39 cellular contexts compared by ENCODE assay signal in genomic region chr9:100364013-100364412, GRCh38.
"Had no signal": no experiment of that assay in that cellular context is flagged by ENCODE, and none has a peak within 500 bp of the region (broad histone marks: within the 10 kb centered on the region; RNA-seq: fewer than 3 reads in every experiment).

No MANE protein-coding gene starts in this region.

- H3K4me1 Mint-ChIP-seq: activated naive CD4-positive, alpha-beta T cell treated with anti-CD3 and anti-CD28 coated beads, Interleukin-2, amount 10 ng/mL, durations not matched to agents 7 days and 5 days; activated naive CD4-positive, alpha-beta T cell treated with anti-CD3 and anti-CD28 coated beads, Interleukin-2, amount 50 U/mL, for 24 hours; activated naive CD8-positive, alpha-beta T cell treated with anti-CD3 and anti-CD28 coated beads for 36 hours; activated naive CD8-positive, alpha-beta T cell treated with anti-CD3 and anti-CD28 coated beads, Interleukin-2, amount 10 ng/mL, durations not matched to agents 7 days and 5 days; activated naive CD8-positive, alpha-beta T cell treated with anti-CD3 and anti-CD28 coated beads, Interleukin-2, amount 50 U/mL, for 24 hours; activated T-helper 17 cell treated with anti-CD3 and anti-CD28 coated beads, Interleukin-2, amount 50 U/mL, for 72 hours; brain; central memory CD8-positive, alpha-beta T cell had no signal

- H3K36me3 Mint-ChIP-seq: activated naive CD4-positive, alpha-beta T cell treated with anti-CD3 and anti-CD28 coated beads, Interleukin-2, amount 10 ng/mL, durations not matched to agents 7 days and 5 days had no signal

- H3K4me3 ChIP-seq: adrenal gland, ascending aorta, body of pancreas, breast epithelium, cardiac muscle cell had no signal

- H3K27ac ChIP-seq: adrenal gland, ascending aorta, body of pancreas, brain microvascular endothelial cell, breast epithelium, cardiac muscle cell had no signal

- DNase-seq: activated effector memory CD4-positive, alpha-beta T cell treated with anti-CD3 and anti-CD28 coated beads, Interleukin-2, amount 50 U/mL, for 16 hours; activated effector memory CD4-positive, alpha-beta T cell treated with Interleukin-2 at 50 U/mL for 16 hours; activated gamma-delta T cell; activated gamma-delta T cell treated with Interleukin-2 at 50 U/mL for 16 hours; activated naive CD4-positive, alpha-beta T cell; activated naive CD4-positive, alpha-beta T cell treated with anti-CD3 and anti-CD28 coated beads for 36 hours; activated naive CD4-positive, alpha-beta T cell treated with anti-CD3 and anti-CD28 coated beads, Interleukin-2, amount 10 ng/mL, durations not matched to agents 7 days and 5 days; activated naive CD4-positive, alpha-beta T cell treated with anti-CD3 and anti-CD28 coated beads, Interleukin-2, amount 50 U/mL, for 16 hours; activated naive CD4-positive, alpha-beta T cell treated with Interleukin-2 at 50 U/mL for 16 hours; activated naive CD8-positive, alpha-beta T cell treated with anti-CD3 and anti-CD28 coated beads for 36 hours; activated naive CD8-positive, alpha-beta T cell treated with anti-CD3 and anti-CD28 coated beads, Interleukin-2, amount 10 ng/mL, durations not matched to agents 7 days and 5 days; activated naive CD8-positive, alpha-beta T cell treated with anti-CD3 and anti-CD28 coated beads, Interleukin-2, amount 50 U/mL, for 24 hours; activated T-cell treated with anti-CD3 and anti-CD28 coated beads, Interleukin-2, amount 50 U/mL, for 1 hour; activated T-cell treated with anti-CD3 and anti-CD28 coated beads, Interleukin-2, amount 50 U/mL, for 24 hours; activated T-cell treated with anti-CD3 and anti-CD28 coated beads, Interleukin-2, amount 50 U/mL, for 4 hours; activated T-cell treated with anti-CD3 and anti-CD28 coated beads, Interleukin-2, amount 50 U/mL, for 48 hours; activated T-cell treated with anti-CD3 and anti-CD28 coated beads, Interleukin-2, amount 50 U/mL, for 72 hours; adrenal gland; amniotic stem cell; amygdala; anterior cingulate cortex; aorta; body of pancreas; brain microvascular endothelial cell; central memory CD4-positive, alpha-beta T cell; cerebellar nuclear complex had no signal

- H3K9me3 ChIP-seq: adrenal gland, ascending aorta had no signal

- H3K27me3 ChIP-seq: adrenal gland, ascending aorta, body of pancreas, brain microvascular endothelial cell, breast epithelium, cardiac muscle cell had no signal

- ATAC-seq: activated naive CD4-positive, alpha-beta T cell treated with anti-CD3 and anti-CD28 coated beads, Interleukin-2, amount 50 U/mL, for 72 hours; activated naive CD8-positive, alpha-beta T cell treated with anti-CD3 and anti-CD28 coated beads, Interleukin-2, amount 50 U/mL, for 24 hours; activated T-cell treated with anti-CD3 and anti-CD28 coated beads, Interleukin-2, amount 50 U/mL, for 4 hours; activated T-cell treated with anti-CD3 and anti-CD28 coated beads, Interleukin-2, amount 50 U/mL, for 72 hours; activated T-helper 17 cell treated with anti-CD3 and anti-CD28 coated beads, Interleukin-2, amount 50 U/mL, for 72 hours; body of pancreas had no signal

- H3K36me3 ChIP-seq: adrenal gland, ascending aorta, brain microvascular endothelial cell, breast epithelium, cardiac muscle cell had no signal

- H3K27ac Mint-ChIP-seq: activated naive CD4-positive, alpha-beta T cell treated with anti-CD3 and anti-CD28 coated beads for 36 hours; activated naive CD4-positive, alpha-beta T cell treated with anti-CD3 and anti-CD28 coated beads, Interleukin-2, amount 10 ng/mL, durations not matched to agents 7 days and 5 days; activated naive CD4-positive, alpha-beta T cell treated with anti-CD3 and anti-CD28 coated beads, Interleukin-2, amount 50 U/mL, for 24 hours; activated naive CD4-positive, alpha-beta T cell treated with anti-CD3 and anti-CD28 coated beads, Interleukin-2, amount 50 U/mL, for 72 hours; activated naive CD8-positive, alpha-beta T cell; activated naive CD8-positive, alpha-beta T cell treated with anti-CD3 and anti-CD28 coated beads for 36 hours; activated naive CD8-positive, alpha-beta T cell treated with anti-CD3 and anti-CD28 coated beads, Interleukin-2, amount 10 ng/mL, durations not matched to agents 7 days and 5 days; activated naive CD8-positive, alpha-beta T cell treated with anti-CD3 and anti-CD28 coated beads, Interleukin-2, amount 50 U/mL, for 24 hours; activated T-cell treated with anti-CD3 and anti-CD28 coated beads, Interleukin-2, amount 50 U/mL, for 24 hours; activated T-cell treated with anti-CD3 and anti-CD28 coated beads, Interleukin-2, amount 50 U/mL, for 72 hours; activated T-helper 1 cell treated with anti-CD3 and anti-CD28 coated beads, Interleukin-12 subunit alpha, Interleukin-12 subunit beta, Interleukin-2, Interleukin-4 antibody, amounts not matched to agents 30 ng/mL and 10 ng/mL and 1 ng/mL, durations not matched to agents 14 hours and 24 hours and 36 hours; activated T-helper 17 cell treated with anti-CD3 and anti-CD28 coated beads, Interleukin-2, amount 50 U/mL, for 72 hours; activated T-helper 2 cell treated with anti-CD3 and anti-CD28 coated beads, Interferon-gamma antibody, Interleukin-2, Interleukin-4, amounts not matched to agents 10 μg/mL and 5 μg/mL and 100 μg/mL, durations not matched to agents 14 hours and 24 hours and 36 hours; brain had no signal

- H3K4me3 Mint-ChIP-seq: activated naive CD4-positive, alpha-beta T cell treated with anti-CD3 and anti-CD28 coated beads for 36 hours; activated naive CD4-positive, alpha-beta T cell treated with anti-CD3 and anti-CD28 coated beads, Interleukin-2, amount 10 ng/mL, durations not matched to agents 7 days and 5 days; activated naive CD4-positive, alpha-beta T cell treated with anti-CD3 and anti-CD28 coated beads, Interleukin-2, amount 50 U/mL, for 24 hours; activated naive CD8-positive, alpha-beta T cell; activated naive CD8-positive, alpha-beta T cell treated with anti-CD3 and anti-CD28 coated beads for 36 hours; activated naive CD8-positive, alpha-beta T cell treated with anti-CD3 and anti-CD28 coated beads, Interleukin-2, amount 10 ng/mL, durations not matched to agents 7 days and 5 days; activated naive CD8-positive, alpha-beta T cell treated with anti-CD3 and anti-CD28 coated beads, Interleukin-2, amount 50 U/mL, for 24 hours; activated T-cell treated with anti-CD3 and anti-CD28 coated beads, Interleukin-2, amount 50 U/mL, for 24 hours; activated T-cell treated with anti-CD3 and anti-CD28 coated beads, Interleukin-2, amount 50 U/mL, for 4 hours; activated T-cell treated with anti-CD3 and anti-CD28 coated beads, Interleukin-2, amount 50 U/mL, for 72 hours; activated T-helper 1 cell treated with anti-CD3 and anti-CD28 coated beads, Interleukin-12 subunit alpha, Interleukin-12 subunit beta, Interleukin-2, Interleukin-4 antibody, amounts not matched to agents 30 ng/mL and 10 ng/mL and 1 ng/mL, durations not matched to agents 14 hours and 24 hours and 36 hours; activated T-helper 17 cell treated with anti-CD3 and anti-CD28 coated beads, Interleukin-2, amount 50 U/mL, for 72 hours; brain; central memory CD8-positive, alpha-beta T cell had no signal

- FAIRE-seq: astrocyte, bronchial epithelial cell had no signal

- H3K4me1 ChIP-seq: adrenal gland, ascending aorta, body of pancreas, breast epithelium had no signal

- H3K27me3 Mint-ChIP-seq: activated naive CD4-positive, alpha-beta T cell treated with anti-CD3 and anti-CD28 coated beads, Interleukin-2, amount 10 ng/mL, durations not matched to agents 7 days and 5 days; activated naive CD4-positive, alpha-beta T cell treated with anti-CD3 and anti-CD28 coated beads, Interleukin-2, amount 50 U/mL, for 24 hours; activated naive CD8-positive, alpha-beta T cell; activated naive CD8-positive, alpha-beta T cell treated with anti-CD3 and anti-CD28 coated beads for 36 hours; activated naive CD8-positive, alpha-beta T cell treated with anti-CD3 and anti-CD28 coated beads, Interleukin-2, amount 10 ng/mL, durations not matched to agents 7 days and 5 days; activated naive CD8-positive, alpha-beta T cell treated with anti-CD3 and anti-CD28 coated beads, Interleukin-2, amount 50 U/mL, for 24 hours; activated T-cell treated with anti-CD3 and anti-CD28 coated beads, Interleukin-2, amount 50 U/mL, for 24 hours; activated T-helper 17 cell treated with anti-CD3 and anti-CD28 coated beads, Interleukin-2, amount 50 U/mL, for 72 hours; brain had no signal

- H3K9me3 Mint-ChIP-seq: activated naive CD4-positive, alpha-beta T cell treated with anti-CD3 and anti-CD28 coated beads for 36 hours; activated T-helper 17 cell treated with anti-CD3 and anti-CD28 coated beads, Interleukin-2, amount 50 U/mL, for 72 hours had no signal
